In genomic region chr6:157443066-157443800, GRCh38 we compare ENCODE assay signal across 8 cellular contexts.
DNase-seq lines count a peak whose midpoint lies in the region; ATAC-seq and TF ChIP-seq lines count a peak whose summit lies in the region.

No MANE protein-coding gene starts in this region.

- ATAC-seq in GM21526 (IDR thresholded peaks at IDR 0.05; ENCODE audit: low FRiP score, unreplicated experiment) (peak; percentile 66), HG03520 (IDR thresholded peaks at IDR 0.05; ENCODE audit: unreplicated experiment) (peak; percentile 84)

- peak; percentile 46 for DNase-seq in GM10248 (ENCODE audit: extremely low spot score)
- DNase-seq in epithelial cell of prostate (ENCODE audit: low read depth, low spot score) = peak; percentile 33
- DNase-seq in cerebellar cortex (ENCODE audit: low spot score) = no peak
- no peak for DNase-seq in sigmoid colon
- DNase-seq in NCI-H128 (lab: John Stamatoyannopoulos, UW; ENCODE audit: unreplicated experiment) = no peak
- no peak for DNase-seq in SKM-1 (lab: John Stamatoyannopoulos, UW; ENCODE audit: unreplicated experiment)

- 79 to 87% methylated on average over 6 of the region's 6 CpGs for WGBS in sigmoid colon, 2 donors

- CTCF ChIA-PET in GM10248 (lab: Yijun Ruan, JAX) = interaction anchor here (1.2 to 1.6 kb wide), 2 partner anchors 10 to 19 kb away, joined by 3 to 6 read pairs; no protein-coding TSS in a partner anchor

- no peak for TF ChIP-seq EP300 in sigmoid colon (IDR thresholded peaks at IDR 0.05)

- no peaks in the 10 kb centered on the region for H3K27me3 ChIP-seq in sigmoid colon

- intact Hi-C loops in sigmoid colon (cut with DNase I) = no loop called here

- H3K4me1 ChIP-seq in sigmoid colon = peaks cover 0 to 16% (median 12%) of the 10 kb centered on the region in 4 donors

- TF ChIP-seq CTCF in GM10248 (IDR thresholded peaks at IDR 0.05; ENCODE audit: control extremely low read depth, extremely low read depth, low read depth, missing control alignments) (no peak), sigmoid colon (IDR thresholded peaks at IDR 0.05) (no peak)

- POLR2A ChIA-PET in GM10248 (lab: Yijun Ruan, JAX) = no interaction called here

- H3K36me3 ChIP-seq in sigmoid colon = no peaks in the 10 kb centered on the region

- no peaks in the 10 kb centered on the region for H3K9me3 ChIP-seq in sigmoid colon

- H3K27ac ChIP-seq in epithelial cell of prostate = no peak overlapping the region
- H3K27ac ChIP-seq in sigmoid colon = no peak overlapping the region

- TF ChIP-seq POLR2A in sigmoid colon (IDR thresholded peaks at IDR 0.05) = no peak

- no peak overlapping the region for H3K4me3 ChIP-seq in sigmoid colon

Comparison
In these comparisons a context has a peak if more than half of its experiments do, and no peak if none do; other contexts are left out.
1. DNase-seq: peak in GM10248 (single experiment) and epithelial cell of prostate (single experiment); none in cerebellar cortex (single experiment), sigmoid colon (single experiment), NCI-H128 (single experiment) and SKM-1 (single experiment).